ENCODE assay signal across 27 cellular contexts in the genomic region with DNA sequence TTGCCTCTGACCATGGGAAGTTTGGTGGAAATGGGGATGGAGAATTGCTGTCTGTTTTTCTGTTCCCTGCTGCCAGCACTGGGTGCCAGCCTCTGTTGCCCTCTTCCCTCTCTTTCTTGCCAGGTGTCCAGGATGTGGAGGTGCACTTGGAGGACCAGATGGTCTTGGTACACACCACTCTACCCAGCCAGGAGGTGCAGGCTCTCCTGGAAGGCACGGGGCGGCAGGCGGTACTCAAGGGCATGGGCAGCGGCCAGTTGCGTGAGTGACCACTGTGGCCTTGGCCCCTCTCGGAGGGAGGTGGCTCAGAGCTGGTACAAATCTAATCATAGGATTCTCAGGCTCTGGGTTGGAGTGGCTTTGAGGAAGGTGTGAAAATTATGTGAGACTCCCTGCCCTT. TPM values are rescaled to one million over a fixed set of nuclear protein-coding genes. Genes with fewer than 3 reads are reported as not detected.
"Had no signal": no experiment of that assay in that cellular context is flagged by ENCODE, and none has a peak within 500 bp of the region (broad histone marks: within the 10 kb centered on the region; RNA-seq: fewer than 3 reads in every experiment).

No MANE protein-coding gene starts in this region.

- H3K9me3 ChIP-seq: colonic mucosa, esophagus squamous epithelium, gastrocnemius medialis, heart right ventricle, left ventricle myocardium inferior, lower lobe of right lung, mucosa of descending colon had no signal

- ATAC-seq: effector memory CD8-positive, alpha-beta T cell; esophagus mucosa; gastrocnemius medialis; heart right ventricle; left cardiac atrium; lower lobe of right lung; mucosa of descending colon had no signal

- H3K4me3 ChIP-seq: colonic mucosa, esophagus squamous epithelium, gastrocnemius medialis, heart right ventricle, left ventricle myocardium inferior, lower lobe of right lung, mucosa of descending colon had no signal

- FAIRE-seq: endometrium, islet of Langerhans, keratinocyte had no signal

- H3K27ac ChIP-seq: colonic mucosa, epithelial cell of prostate, esophagus squamous epithelium, gastrocnemius medialis, heart right ventricle, left ventricle myocardium inferior, lower lobe of right lung had no signal

- H3K27me3 ChIP-seq: colonic mucosa, esophagus squamous epithelium, gastrocnemius medialis, heart right ventricle had no signal

- H3K4me1 ChIP-seq: colonic mucosa had no signal

- DNase-seq: colonic mucosa; cortex of kidney; effector CD8-positive, alpha-beta T cell; effector memory CD8-positive, alpha-beta T cell; endodermal cell; erythroblast; esophagus squamous epithelium; foreskin fibroblast; foreskin melanocyte; gastrocnemius medialis; glutamatergic neuron; head of caudate nucleus; heart right ventricle; hippocampal formation; left cardiac atrium; left ventricle myocardium inferior; lower lobe of right lung; mesenchymal stem cell; mucosa of descending colon; naive B cell had no signal

RNA-seq across cellular contexts. Expression of gene CCDC87, which starts 6.1 kb away (rescaled TPM):
- total RNA-seq: mesenteric fat pad had no signal

RNA-seq across cellular contexts. Expression of gene CTSF, which starts 30.6 kb away (rescaled TPM):
- total RNA-seq: mesothelial cell of epicardium had no signal
